Comparison of ENCODE assay signal across 26 cellular contexts in genomic region chr9:93906182-93906880, GRCh38. TPM values are rescaled to one million over a fixed set of nuclear protein-coding genes. Genes with fewer than 3 reads are reported as not detected.
DNase-seq lines count a peak whose midpoint lies in the region; TF ChIP-seq lines count a peak whose summit lies in the region.
"Had no signal": no experiment of that assay in that cellular context is flagged by ENCODE, and none has a peak within 500 bp of the region (broad histone marks: within the 10 kb centered on the region; RNA-seq: fewer than 3 reads in every experiment).

No MANE protein-coding gene starts in this region.

- H3K4me3 ChIP-seq in H7 (ENCODE audit: insufficient read depth, low read depth, low read length) (no peak overlapping the region), sigmoid colon (no peak overlapping the region)
- H3K4me3 ChIP-seq: A549; BLaER1 treated with 17β-estradiol and CSF1 and Interleukin-3, amounts not matched to agents 10 nM and 100 nM; GM23338; HAP-1; K562; PC-9 had no signal

- no peak for TF ChIP-seq CTCF in chondrocyte (IDR thresholded peaks at IDR 0.05)
- no peak for TF ChIP-seq CTCF in sigmoid colon (IDR thresholded peaks at IDR 0.05)
- TF ChIP-seq CTCF in RWPE1 (conservative IDR thresholded peaks at IDR 0.05; ENCODE audit: low read depth): no peak

- H3K9me3 ChIP-seq in sigmoid colon: peaks cover 0 to 4% (median 0%) of the 10 kb centered on the region in 4 donors
- H3K9me3 ChIP-seq: A549; BLaER1 treated with 17β-estradiol and CSF1 and Interleukin-3, amounts not matched to agents 10 nM and 100 nM; HAP-1 had no signal

- H3K4me1 ChIP-seq in sigmoid colon: no peaks in the 10 kb centered on the region
- H3K4me1 ChIP-seq: A549; BLaER1 treated with 17β-estradiol and CSF1 and Interleukin-3, amounts not matched to agents 10 nM and 100 nM; HAP-1 had no signal

- H3K4me1 Mint-ChIP-seq in activated naive CD4-positive, alpha-beta T cell treated with anti-CD3 and anti-CD28 coated beads, Interleukin-2, amount 10 ng/mL, durations not matched to agents 7 days and 5 days: peaks cover 14% of the 10 kb centered on the region
- H3K4me1 Mint-ChIP-seq in chondrocyte (ENCODE audit: low read depth): no peaks in the 10 kb centered on the region

- no peaks in the 10 kb centered on the region for H3K36me3 ChIP-seq in H7 (replicated peaks; ENCODE audit: control insufficient read depth, insufficient read depth, low read length)
- H3K36me3 ChIP-seq in sigmoid colon: no peaks in the 10 kb centered on the region
- H3K36me3 ChIP-seq: BLaER1 treated with 17β-estradiol and CSF1 and Interleukin-3, amounts not matched to agents 10 nM and 100 nM; HAP-1 had no signal

- H3K9me3 Mint-ChIP-seq in activated naive CD4-positive, alpha-beta T cell treated with anti-CD3 and anti-CD28 coated beads, Interleukin-2, amount 10 ng/mL, durations not matched to agents 7 days and 5 days: no peaks in the 10 kb centered on the region
- H3K9me3 Mint-ChIP-seq in chondrocyte (ENCODE audit: low read depth): no peaks in the 10 kb centered on the region
- H3K9me3 Mint-ChIP-seq: CD4-positive, alpha-beta T cell; GM23338; HFFc6 had no signal

- no peak overlapping the region for H3K27ac ChIP-seq in sigmoid colon
- no peak overlapping the region for H3K27ac ChIP-seq in RWPE1
- H3K27ac ChIP-seq: A549; BLaER1 treated with 17β-estradiol and CSF1 and Interleukin-3, amounts not matched to agents 10 nM and 100 nM; PC-9 had no signal

- no peak overlapping the region for H3K4me3 Mint-ChIP-seq in activated naive CD4-positive, alpha-beta T cell treated with anti-CD3 and anti-CD28 coated beads, Interleukin-2, amount 10 ng/mL, durations not matched to agents 7 days and 5 days
- no peak overlapping the region for H3K4me3 Mint-ChIP-seq in chondrocyte (ENCODE audit: unreplicated experiment)
- H3K4me3 Mint-ChIP-seq: CD4-positive, alpha-beta T cell; GM23338; HFFc6 had no signal

- intact Hi-C loops in sigmoid colon (cut with DNase I): no loop called here

- POLR2A ChIA-PET in RWPE1 (lab: Yijun Ruan, JAX; ENCODE audit: low non-redundant PET): no interaction called here

- peak; percentile 1 for DNase-seq in activated naive CD4-positive, alpha-beta T cell treated with anti-CD3 and anti-CD28 coated beads, Interleukin-2, amount 50 U/mL, for 16 hours
- DNase-seq in activated naive CD4-positive, alpha-beta T cell treated with anti-CD3 and anti-CD28 coated beads, Interleukin-2, amount 10 ng/mL, durations not matched to agents 7 days and 5 days: no peak
- peak; percentile 35 for DNase-seq in H7
- DNase-seq in chondrocyte (ENCODE audit: low spot score): peak; percentile 59
- peak; percentile 19 for DNase-seq in sigmoid colon
- no peak for DNase-seq in stimulated activated CD4-positive, alpha-beta T cell treated with anti-CD3 and anti-CD28 coated beads, Interleukin-2, amount 100 ng/mL, for 24 hours
- no peak for DNase-seq in RWPE1 (ENCODE audit: low spot score)
- DNase-seq: AML-193; CD4-positive, alpha-beta T cell; HFFc6; Kasumi-1; NCI-H1092 treated with DMSO at 0.1 percent for 48 hours; NCI-H1436; NCI-H187 treated with DMSO at 0.1 percent for 48 hours; NCI-H446; NCI-H524 treated with DMSO at 0.1 percent for 48 hours; NCI-H774; NK-92 treated with Interleukin-12 subunit alpha and Interleukin-12 subunit beta, amount 100 ng/mL, for 24 hours; PC-9; SHP77 had no signal

- TF ChIP-seq EP300 in sigmoid colon (IDR thresholded peaks at IDR 0.05): no peak

- TF ChIP-seq POLR2A in sigmoid colon (IDR thresholded peaks at IDR 0.05): no peak

- 68% methylated on average over 10 of the region's 10 CpGs for WGBS in sigmoid colon, 2 donors

- H3K27me3 ChIP-seq in H7 (ENCODE audit: control insufficient read depth, insufficient read depth, low read length): no peaks in the 10 kb centered on the region
- peaks cover 0 to 23% (median 0%) of the 10 kb centered on the region in 3 donors for H3K27me3 ChIP-seq in sigmoid colon

- CTCF ChIA-PET in activated naive CD4-positive, alpha-beta T cell treated with anti-CD3 and anti-CD28 coated beads, Interleukin-2, amount 10 ng/mL, durations not matched to agents 7 days and 5 days (lab: Charles Lee): no interaction called here
- CTCF ChIA-PET in RWPE1 (lab: Yijun Ruan, JAX): interaction anchor here (0.6 kb wide), 1 partner anchor 10 kb away, joined by 3 read pairs; no protein-coding TSS in a partner anchor

- no peaks in the 10 kb centered on the region for H3K36me3 Mint-ChIP-seq in activated naive CD4-positive, alpha-beta T cell treated with anti-CD3 and anti-CD28 coated beads, Interleukin-2, amount 10 ng/mL, durations not matched to agents 7 days and 5 days
- no peaks in the 10 kb centered on the region for H3K36me3 Mint-ChIP-seq in chondrocyte (ENCODE audit: low read depth)

- H3K27ac Mint-ChIP-seq in activated naive CD4-positive, alpha-beta T cell treated with anti-CD3 and anti-CD28 coated beads, Interleukin-2, amount 10 ng/mL, durations not matched to agents 7 days and 5 days: no peak overlapping the region
- no peak overlapping the region for H3K27ac Mint-ChIP-seq in chondrocyte (ENCODE audit: unreplicated experiment)
- H3K27ac Mint-ChIP-seq: CD4-positive, alpha-beta T cell; GM23338; HFFc6 had no signal

- H3K27me3 Mint-ChIP-seq in activated naive CD4-positive, alpha-beta T cell treated with anti-CD3 and anti-CD28 coated beads, Interleukin-2, amount 10 ng/mL, durations not matched to agents 7 days and 5 days: peaks cover 53% of the 10 kb centered on the region
- H3K27me3 Mint-ChIP-seq in chondrocyte (ENCODE audit: low read depth): peaks cover 32% of the 10 kb centered on the region

RNA-seq across cellular contexts. Expression of gene BARX1, which starts 48.8 kb away (rescaled TPM):
- 79.7 and 80.4 TPM in 2 replicates for total RNA-seq in H7 (2014; rRNA removed; shearing (Covaris generic))
- total RNA-seq in chondrocyte: 0.77 to 6.7 TPM (median 2.1 TPM) in 3 replicates
- total RNA-seq in sigmoid colon: not detected
- polyA plus RNA-seq in sigmoid colon: under 1 TPM in 1 of 3 donors, not detected in 2; 0.23 TPM
- total RNA-seq: HFFc6, PC-9, RPMI7951 had no signal
- polyA plus RNA-seq: K562 had no signal

Comparison
In these comparisons a context has a peak if more than half of its experiments do, and no peak if none do; other contexts are left out.
1. DNase-seq: peak in activated naive CD4-positive, alpha-beta T cell treated with anti-CD3 and anti-CD28 coated beads, Interleukin-2, amount 50 U/mL, for 16 hours (single experiment), H7 (single experiment), chondrocyte (single experiment) and sigmoid colon (single experiment); none in activated naive CD4-positive, alpha-beta T cell treated with anti-CD3 and anti-CD28 coated beads, Interleukin-2, amount 10 ng/mL, durations not matched to agents 7 days and 5 days (single experiment), stimulated activated CD4-positive, alpha-beta T cell treated with anti-CD3 and anti-CD28 coated beads, Interleukin-2, amount 100 ng/mL, for 24 hours (0 of 2) and RWPE1 (single experiment).
2. RNA of gene BARX1, which starts 48.8 kb away (total RNA-seq): 79.7 to 80.4 TPM in H7; 0.77 to 6.7 TPM in chondrocyte and not detected in sigmoid colon; every median in the first group is over 10 times any median in the second.